ENCODE assay signal across 25 cellular contexts in genomic region chr15:70708839-70709238, GRCh38.
"Had no signal": no experiment of that assay in that cellular context is flagged by ENCODE, and none has a peak within 500 bp of the region (broad histone marks: within the 10 kb centered on the region; RNA-seq: fewer than 3 reads in every experiment).

No MANE protein-coding gene starts in this region.

- DNase-seq: activated CD4-positive, alpha-beta memory T cell treated with anti-CD3 and anti-CD28 coated beads, Interleukin-2, amount 10 ng/mL, durations not matched to agents 7 days and 5 days; activated CD4-positive, alpha-beta T cell treated with anti-CD3 and anti-CD28 coated beads, Interleukin-2, amount 10 ng/mL, durations not matched to agents 24 days and 14 days; activated effector memory CD4-positive, alpha-beta T cell treated with anti-CD3 and anti-CD28 coated beads, Interleukin-2, amount 50 U/mL, for 16 hours; activated naive CD4-positive, alpha-beta T cell treated with anti-CD3 and anti-CD28 coated beads, Interleukin-2, amount 50 U/mL, for 16 hours; activated naive CD8-positive, alpha-beta T cell treated with anti-CD3 and anti-CD28 coated beads, Interleukin-2, amount 50 U/mL, for 24 hours; caudate nucleus; effector memory CD8-positive, alpha-beta T cell; heart left ventricle; islet precursor cell; left cardiac atrium; lower lobe of right lung; naive thymus-derived CD4-positive, alpha-beta T cell; occipital lobe; right lobe of liver; stimulated activated CD4-positive, alpha-beta T cell treated with anti-CD3 and anti-CD28 coated beads, Interleukin-15, amount 100 ng/mL, for 24 hours; stomach; T-helper 9 cell had no signal

- H3K36me3 ChIP-seq: heart left ventricle, lower lobe of right lung, right lobe of liver, stomach, suprapubic skin, tibial nerve had no signal

- H3K27ac ChIP-seq: heart left ventricle, lower lobe of right lung, right lobe of liver, skin epidermis, stomach, suprapubic skin, tibial nerve, VCaP had no signal

- ATAC-seq: activated CD4-positive, CD25-positive, alpha-beta regulatory T cell treated with anti-CD3 and anti-CD28 coated beads, Interleukin-2, amount 50 U/mL, for 24 hours; activated naive CD8-positive, alpha-beta T cell treated with anti-CD3 and anti-CD28 coated beads, Interleukin-2, amount 50 U/mL, for 24 hours; effector memory CD8-positive, alpha-beta T cell; heart left ventricle; left cardiac atrium; lower lobe of right lung; naive thymus-derived CD4-positive, alpha-beta T cell; right lobe of liver; stimulated activated memory B cell treated with anti-CD40 and anti-IgM and Interleukin-4, amounts not matched to agents 10 μg/mL and 1 μg/mL and 100 μg/mL, for 72 hours had no signal

- H3K9me3 Mint-ChIP-seq: activated CD4-positive, alpha-beta memory T cell treated with anti-CD3 and anti-CD28 coated beads, Interleukin-2, amount 10 ng/mL, durations not matched to agents 7 days and 5 days; activated CD4-positive, alpha-beta T cell treated with anti-CD3 and anti-CD28 coated beads, Interleukin-2, amount 10 ng/mL, durations not matched to agents 24 days and 14 days; activated naive CD8-positive, alpha-beta T cell treated with anti-CD3 and anti-CD28 coated beads, Interleukin-2, amount 50 U/mL, for 24 hours; effector memory CD8-positive, alpha-beta T cell; neural crest cell had no signal

- H3K4me3 Mint-ChIP-seq: activated CD4-positive, alpha-beta memory T cell treated with anti-CD3 and anti-CD28 coated beads, Interleukin-2, amount 10 ng/mL, durations not matched to agents 7 days and 5 days; activated CD4-positive, alpha-beta T cell treated with anti-CD3 and anti-CD28 coated beads, Interleukin-2, amount 10 ng/mL, durations not matched to agents 24 days and 14 days; activated naive CD8-positive, alpha-beta T cell treated with anti-CD3 and anti-CD28 coated beads, Interleukin-2, amount 50 U/mL, for 24 hours; brain; effector memory CD8-positive, alpha-beta T cell; naive thymus-derived CD4-positive, alpha-beta T cell; neural crest cell; stimulated activated memory B cell treated with anti-CD40 and anti-IgM and Interleukin-4, amounts not matched to agents 10 μg/mL and 1 μg/mL and 100 μg/mL, for 72 hours had no signal

- H3K4me1 Mint-ChIP-seq: activated CD4-positive, alpha-beta T cell treated with anti-CD3 and anti-CD28 coated beads, Interleukin-2, amount 10 ng/mL, durations not matched to agents 24 days and 14 days; activated naive CD8-positive, alpha-beta T cell treated with anti-CD3 and anti-CD28 coated beads, Interleukin-2, amount 50 U/mL, for 24 hours had no signal

- H3K9me3 ChIP-seq: lower lobe of right lung, right lobe of liver, stomach, suprapubic skin, tibial nerve had no signal

- H3K27ac Mint-ChIP-seq: activated CD4-positive, alpha-beta memory T cell treated with anti-CD3 and anti-CD28 coated beads, Interleukin-2, amount 10 ng/mL, durations not matched to agents 7 days and 5 days; activated CD4-positive, alpha-beta T cell treated with anti-CD3 and anti-CD28 coated beads, Interleukin-2, amount 10 ng/mL, durations not matched to agents 24 days and 14 days; activated naive CD8-positive, alpha-beta T cell treated with anti-CD3 and anti-CD28 coated beads, Interleukin-2, amount 50 U/mL, for 24 hours; brain; effector memory CD8-positive, alpha-beta T cell; naive thymus-derived CD4-positive, alpha-beta T cell; stimulated activated memory B cell treated with anti-CD40 and anti-IgM and Interleukin-4, amounts not matched to agents 10 μg/mL and 1 μg/mL and 100 μg/mL, for 72 hours had no signal

- H3K27me3 ChIP-seq: heart left ventricle, right lobe of liver, stomach, suprapubic skin, tibial nerve had no signal

- H3K4me3 ChIP-seq: heart left ventricle, lower lobe of right lung, right lobe of liver, skin epidermis, stomach, suprapubic skin, tibial nerve had no signal

- H3K36me3 Mint-ChIP-seq: naive thymus-derived CD4-positive, alpha-beta T cell; stimulated activated memory B cell treated with anti-CD40 and anti-IgM and Interleukin-4, amounts not matched to agents 10 μg/mL and 1 μg/mL and 100 μg/mL, for 72 hours had no signal
